Comparison of ENCODE assay signal across 8 cellular contexts in genomic region chr1:151399890-151400235, GRCh38. TPM values are rescaled to one million over a fixed set of nuclear protein-coding genes. Genes with fewer than 3 reads are reported as not detected.
DNase-seq lines count a peak whose midpoint lies in the region; ATAC-seq and TF ChIP-seq lines count a peak whose summit lies in the region.

No MANE protein-coding gene starts in this region.

- BruUV-seq in A673 (replicated peaks; lab: Mats Ljungman, UMichigan): no TSS peak

- no peaks in the 10 kb centered on the region for H3K9me3 ChIP-seq in A673 (ENCODE audit: low read depth, low read length, poor library complexity, severe bottlenecking)
- H3K9me3 ChIP-seq in SJCRH30 (replicated peaks): no peaks in the 10 kb centered on the region
- H3K9me3 ChIP-seq in thoracic aorta: no peaks in the 10 kb centered on the region

- no peaks in the 10 kb centered on the region for H3K27me3 Mint-ChIP-seq in memory B cell

- DNase-seq in A673 (ENCODE audit: low spot score) (peak; percentile 42), SJCRH30 (peak; percentile 10 to 32), dorsolateral prefrontal cortex (peak in 1 of 10 donors; percentile 25), memory B cell (ENCODE audit: low spot score in 2 of 2) (no peak), thoracic aorta (ENCODE audit: low spot score) (no peak), NCI-H2029 treated with DMSO at 0.1 percent for 48 hours (lab: John Stamatoyannopoulos, UW) (no peak), GF-D8 (lab: John Stamatoyannopoulos, UW) (no peak)

- intact Hi-C loops in A673 (cut with micrococcal nuclease; ENCODE audit: unreplicated experiment) (loop anchor here (5.0 to 10.0 kb wide), 2 partner anchors 53 to 95 kb away; partner anchors contain the start of gene RFX5), dorsolateral prefrontal cortex (cut with DNase I) (loop anchor here (2.0 to 10.0 kb wide), 8 partner anchors 53 to 233 kb away; partner anchors contain the start of genes PIP5K1A (in 2 of the 2), RFX5 (in 2 of the 2), SCNM1 (in 1 of the 2) and VPS72 (in 1 of the 2))

- no peaks in the 10 kb centered on the region for H3K27me3 ChIP-seq in A673 (replicated peaks; ENCODE audit: insufficient read depth, low read depth, low read length, poor library complexity)
- H3K27me3 ChIP-seq in SJCRH30: no peaks in the 10 kb centered on the region
- H3K27me3 ChIP-seq in dorsolateral prefrontal cortex: no peaks in the 10 kb centered on the region
- no peaks in the 10 kb centered on the region for H3K27me3 ChIP-seq in thoracic aorta (replicated peaks; ENCODE audit: insufficient read depth)

- no peaks in the 10 kb centered on the region for H3K9me3 Mint-ChIP-seq in memory B cell

- TF ChIP-seq CTCF in A673 (conservative IDR thresholded peaks at IDR 0.05; ENCODE audit: low read depth, low read length) (no peak), dorsolateral prefrontal cortex (IDR thresholded peaks at IDR 0.05 in 54 of 56, conservative IDR thresholded peaks at IDR 0.05 in 2 of 56; ENCODE audit: low read depth in 1 of 56, partially characterized antibody in 56 of 56) (no peak), thoracic aorta (IDR thresholded peaks at IDR 0.05) (no peak)

- H3K4me1 ChIP-seq in A673 (ENCODE audit: insufficient read depth, low read length, poor library complexity, severe bottlenecking): peaks cover 8% of the 10 kb centered on the region
- peaks cover 3% of the 10 kb centered on the region for H3K4me1 ChIP-seq in SJCRH30
- peaks cover 4 to 21% of the 10 kb centered on the region in 2 donors for H3K4me1 ChIP-seq in thoracic aorta (ENCODE audit: control insufficient read depth in 1 of 2, low read depth in 2 of 2)

- H3K36me3 ChIP-seq in A673 (ENCODE audit: insufficient read depth, low read length, poor library complexity, severe bottlenecking): peaks cover 49% of the 10 kb centered on the region
- peaks cover 28% of the 10 kb centered on the region for H3K36me3 ChIP-seq in SJCRH30
- peaks cover 21% of the 10 kb centered on the region for H3K36me3 ChIP-seq in thoracic aorta

- peak overlapping the region; percentile 98 for H3K27ac Mint-ChIP-seq in memory B cell

- H3K4me3 ChIP-seq in A673 (ENCODE audit: low read depth, low read length, poor library complexity, severe bottlenecking) (peak overlapping the region; percentile 96), SJCRH30 (peak overlapping the region; percentile 80), dorsolateral prefrontal cortex (peak overlapping the region; percentile 58 to 100 (median 95)), thoracic aorta (peak overlapping the region; percentile 91)

- peaks cover 9% of the 10 kb centered on the region for H3K4me1 Mint-ChIP-seq in memory B cell

- ATAC-seq in GM21447 (IDR thresholded peaks at IDR 0.05; ENCODE audit: unreplicated experiment): peak; percentile 16
- ATAC-seq in memory B cell (ENCODE audit: low read depth): peak; percentile 2
- no peak for ATAC-seq in thoracic aorta (ENCODE audit: insufficient number of reproducible peaks, low FRiP score, low read depth)

- POLR2A ChIA-PET in A673 (lab: Charles Lee; ENCODE audit: low non-redundant PET): interaction anchor here (0.6 to 0.8 kb wide), 3 partner anchors 32 to 259 kb away, joined by 3 to 6 read pairs (median 3); partner anchors contain the start of gene CGN

- peak overlapping the region; percentile 92 for H3K4me3 Mint-ChIP-seq in memory B cell

- H3K36me3 Mint-ChIP-seq in memory B cell: peaks cover 13% of the 10 kb centered on the region

- CTCF ChIA-PET in A673 (lab: Charles Lee): interaction anchor here (0.6 to 1.1 kb wide), 2 partner anchors 40 to 300 kb away, joined by 7 read pairs; no protein-coding TSS in a partner anchor

- H3K27ac ChIP-seq in A673 (ENCODE audit: low read depth, low read length, poor library complexity, severe bottlenecking) (peak overlapping the region; percentile 94), SJCRH30 (peak overlapping the region; percentile 93), dorsolateral prefrontal cortex (peak overlapping the region; percentile 63 to 97 (median 90)), thoracic aorta (peak overlapping the region; percentile 84 to 92)

RNA-seq across cellular contexts. Expression of gene PSMB4, which starts 0.5 kb away (rescaled TPM):
- total RNA-seq in A673 (2021) (553 and 565 TPM in 2 replicates), dorsolateral prefrontal cortex (100 to 1,000 TPM; 103 to 226 (median 181) TPM), thoracic aorta (100 to 1,000 TPM; 168 to 209 TPM)
- 355 and 363 TPM in 2 replicates for total RNA-seq in SJCRH30 (2014; rRNA removed; shearing (Covaris generic))

RNA-seq across cellular contexts. Expression of gene SELENBP1, which starts 27.4 kb away (rescaled TPM):
- total RNA-seq in A673 (2021) (0.50 TPM in 1 of 2 replicates, not detected in the other), dorsolateral prefrontal cortex (100 to 1,000 TPM in 1 of 120 experiments, 10 to 100 TPM in 119; 14.5 to 109 (median 42.1) TPM), thoracic aorta (10 to 100 TPM; 41.8 to 67.6 TPM)
- 10.4 and 11.8 TPM in 2 replicates for total RNA-seq in SJCRH30 (2014; rRNA removed; shearing (Covaris generic))

RNA-seq across cellular contexts. Expression of gene RFX5, which starts 52.8 kb away (rescaled TPM):
- total RNA-seq in A673 (2021): 49.0 and 51.8 TPM in 2 replicates
- 29.1 and 33.2 TPM in 2 replicates for total RNA-seq in SJCRH30 (2014; rRNA removed; shearing (Covaris generic))
- total RNA-seq in dorsolateral prefrontal cortex: 10 to 100 TPM; 21.1 to 65.9 (median 38.7) TPM
- total RNA-seq in thoracic aorta: 10 to 100 TPM; 49.3 to 51.7 TPM

RNA-seq across cellular contexts. Expression of gene POGZ, which starts 59.4 kb away (rescaled TPM):
- 98.4 and 102 TPM in 2 replicates for total RNA-seq in A673 (2021)
- 32.1 and 39.5 TPM in 2 replicates for total RNA-seq in SJCRH30 (2014; rRNA removed; shearing (Covaris generic))
- total RNA-seq in dorsolateral prefrontal cortex: 100 to 1,000 TPM; 132 to 285 (median 204) TPM
- total RNA-seq in thoracic aorta: 10 to 100 TPM; 64.1 to 76.9 TPM

Comparison
In these comparisons a context has a peak if more than half of its experiments do, and no peak if none do; other contexts are left out.
1. DNase-seq: peak in A673 (single experiment) and SJCRH30 (2 of 2); none in memory B cell (0 of 2), thoracic aorta (single experiment), NCI-H2029 treated with DMSO at 0.1 percent for 48 hours (single experiment) and GF-D8 (single experiment).
2. Peak in every context shown above with its lines, with median percentiles within 50 percentile points of each other: H3K27ac ChIP-seq and H3K4me3 ChIP-seq.